ENCODE assay signal across 1 cellular context in genomic region chr3:38662544-38662943, GRCh38.
TF ChIP-seq lines count a peak whose summit lies in the region.

No MANE protein-coding gene starts in this region.

TF ChIP-seq in HEK293, 187 proteins besides CTCF, POLR2A, EP300 and RAD21 (continued from another document):
- no peak for TF ChIP-seq ZNF514 (tag by site-specific recombination; IDR thresholded peaks at IDR 0.05)
- peak; percentile 96 for TF ChIP-seq SCRT1 (tag by site-specific recombination; IDR thresholded peaks at IDR 0.05; ENCODE audit: borderline replicate concordance)
- TF ChIP-seq ZFP3 (tag by site-specific recombination; IDR thresholded peaks at IDR 0.05; ENCODE audit: low read depth), result no peak
- no peak for TF ChIP-seq ZNF23 (tag by site-specific recombination; IDR thresholded peaks at IDR 0.05; ENCODE audit: borderline replicate concordance)
- no peak for TF ChIP-seq HOXC10 (CRISPR knock-in tag; IDR thresholded peaks at IDR 0.05)
- no peak for TF ChIP-seq TCF7L2 (IDR thresholded peaks at IDR 0.05; ENCODE audit: borderline replicate concordance, low read depth, low read length)
